2 cellular contexts compared by ENCODE assay signal in the genomic region with DNA sequence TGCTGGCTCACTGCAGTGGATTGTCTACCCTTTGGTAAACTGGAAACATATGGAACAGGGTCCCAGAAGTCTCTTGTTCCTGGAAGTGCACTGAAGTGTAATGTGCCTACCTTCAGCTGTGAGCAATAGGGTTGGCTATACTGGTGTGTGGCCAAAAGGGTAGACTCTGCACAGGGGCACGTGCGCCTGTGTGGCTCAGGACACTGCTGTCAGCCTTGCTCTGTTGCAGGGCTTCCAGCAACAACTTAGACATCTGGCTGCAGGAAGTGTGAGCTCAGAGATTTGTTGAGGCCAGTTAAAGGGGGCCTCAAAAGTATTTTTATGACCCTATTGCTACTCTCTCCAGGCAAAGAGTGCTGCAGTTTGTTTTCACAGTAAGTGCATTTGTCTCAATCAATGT.
TF ChIP-seq lines count a peak whose summit lies in the region.

No MANE protein-coding gene starts in this region.

TF ChIP-seq in endothelial cell of umbilical vein, 7 proteins besides CTCF, POLR2A, EP300 and RAD21:
- TF ChIP-seq MYC (IDR thresholded peaks at IDR 0.05; ENCODE audit: low read depth, low read length) (no peak), POLR2AphosphoS5 (IDR thresholded peaks at IDR 0.05; ENCODE audit: insufficient read depth, low read depth, low read length) (no peak), EZH2 (IDR thresholded peaks at IDR 0.05; ENCODE audit: borderline replicate concordance, low read depth, low read length, severe bottlenecking) (no peak), FOS (IDR thresholded peaks at IDR 0.05; ENCODE audit: borderline replicate concordance, insufficient read depth, low read length) (no peak), MAX (IDR thresholded peaks at IDR 0.05; ENCODE audit: insufficient read depth, insufficient read length) (no peak), GATA2 (IDR thresholded peaks at IDR 0.05; ENCODE audit: insufficient read depth, insufficient read length, low read depth, low read length) (no peak), JUN (IDR thresholded peaks at IDR 0.05; ENCODE audit: borderline replicate concordance, insufficient read depth, insufficient read length, low read depth) (no peak)

TF ChIP-seq in liver, 16 proteins besides CTCF, POLR2A, EP300 and RAD21:
- TF ChIP-seq SP1 (IDR thresholded peaks at IDR 0.05) (no peak), MAX (IDR thresholded peaks at IDR 0.05) (no peak), HNF4G (IDR thresholded peaks at IDR 0.05) (no peak), FOXA2 (IDR thresholded peaks at IDR 0.05) (no peak), EGR1 (IDR thresholded peaks at IDR 0.05; ENCODE audit: low read depth in 2 of 2) (no peak), ZBTB33 (IDR thresholded peaks at IDR 0.05) (no peak), GABPA (IDR thresholded peaks at IDR 0.05 in 1 of 2, conservative IDR thresholded peaks at IDR 0.05 in 1 of 2) (no peak), REST (IDR thresholded peaks at IDR 0.05) (no peak), FOXA1 (IDR thresholded peaks at IDR 0.05) (no peak), NR2F2 (IDR thresholded peaks at IDR 0.05) (no peak), YY1 (IDR thresholded peaks at IDR 0.05) (no peak), HNF4A (conservative IDR thresholded peaks at IDR 0.05) (no peak), ATF3 (IDR thresholded peaks at IDR 0.05) (no peak), JUND (IDR thresholded peaks at IDR 0.05) (no peak), TAF1 (conservative IDR thresholded peaks at IDR 0.05) (no peak), RXRA (IDR thresholded peaks at IDR 0.05) (no peak)
TF ChIP-seq in liver: peak in this region for 0.
